Comparison of ENCODE assay signal across 1 cellular context in the genomic region with DNA sequence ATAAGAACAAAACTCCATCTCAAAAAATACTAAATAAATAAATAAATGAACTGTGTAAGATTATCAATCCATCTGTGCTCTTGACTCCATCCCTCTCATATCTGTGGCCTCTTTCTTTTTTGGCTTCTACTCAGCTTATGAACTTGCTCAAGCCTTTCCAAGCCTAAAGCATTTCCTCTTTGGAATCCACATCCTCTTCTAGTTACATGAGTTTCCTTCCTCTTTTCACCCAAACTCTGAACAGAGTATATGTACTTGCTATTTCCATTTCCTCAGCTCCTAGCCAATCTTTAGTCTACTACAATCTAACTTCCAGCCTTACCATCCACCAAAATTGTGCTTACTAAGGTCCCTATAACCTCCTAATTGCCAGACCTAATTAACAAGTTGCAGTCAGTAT.
TF ChIP-seq lines count a peak whose summit lies in the region.

No MANE protein-coding gene starts in this region.

TF ChIP-seq in SK-N-SH, 30 proteins besides CTCF, POLR2A, EP300 and RAD21 (continued from another document):
- TF ChIP-seq, protein P1, sequence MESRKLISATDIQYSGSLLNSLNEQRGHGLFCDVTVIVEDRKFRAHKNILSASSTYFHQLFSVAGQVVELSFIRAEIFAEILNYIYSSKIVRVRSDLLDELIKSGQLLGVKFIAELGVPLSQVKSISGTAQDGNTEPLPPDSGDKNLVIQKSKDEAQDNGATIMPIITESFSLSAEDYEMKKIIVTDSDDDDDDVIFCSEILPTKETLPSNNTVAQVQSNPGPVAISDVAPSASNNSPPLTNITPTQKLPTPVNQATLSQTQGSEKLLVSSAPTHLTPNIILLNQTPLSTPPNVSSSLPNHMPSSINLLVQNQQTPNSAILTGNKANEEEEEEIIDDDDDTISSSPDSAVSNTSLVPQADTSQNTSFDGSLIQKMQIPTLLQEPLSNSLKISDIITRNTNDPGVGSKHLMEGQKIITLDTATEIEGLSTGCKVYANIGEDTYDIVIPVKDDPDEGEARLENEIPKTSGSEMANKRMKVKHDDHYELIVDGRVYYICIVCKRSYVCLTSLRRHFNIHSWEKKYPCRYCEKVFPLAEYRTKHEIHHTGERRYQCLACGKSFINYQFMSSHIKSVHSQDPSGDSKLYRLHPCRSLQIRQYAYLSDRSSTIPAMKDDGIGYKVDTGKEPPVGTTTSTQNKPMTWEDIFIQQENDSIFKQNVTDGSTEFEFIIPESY (IDR thresholded peaks at IDR 0.05; ENCODE audit: borderline replicate concordance, low read depth): no peak
- TF ChIP-seq, protein P2, sequence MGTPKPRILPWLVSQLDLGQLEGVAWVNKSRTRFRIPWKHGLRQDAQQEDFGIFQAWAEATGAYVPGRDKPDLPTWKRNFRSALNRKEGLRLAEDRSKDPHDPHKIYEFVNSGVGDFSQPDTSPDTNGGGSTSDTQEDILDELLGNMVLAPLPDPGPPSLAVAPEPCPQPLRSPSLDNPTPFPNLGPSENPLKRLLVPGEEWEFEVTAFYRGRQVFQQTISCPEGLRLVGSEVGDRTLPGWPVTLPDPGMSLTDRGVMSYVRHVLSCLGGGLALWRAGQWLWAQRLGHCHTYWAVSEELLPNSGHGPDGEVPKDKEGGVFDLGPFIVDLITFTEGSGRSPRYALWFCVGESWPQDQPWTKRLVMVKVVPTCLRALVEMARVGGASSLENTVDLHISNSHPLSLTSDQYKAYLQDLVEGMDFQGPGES (IDR thresholded peaks at IDR 0.05; ENCODE audit: low read depth, low read length): no peak
- TF ChIP-seq, protein P3, sequence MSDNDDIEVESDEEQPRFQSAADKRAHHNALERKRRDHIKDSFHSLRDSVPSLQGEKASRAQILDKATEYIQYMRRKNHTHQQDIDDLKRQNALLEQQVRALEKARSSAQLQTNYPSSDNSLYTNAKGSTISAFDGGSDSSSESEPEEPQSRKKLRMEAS (IDR thresholded peaks at IDR 0.05; ENCODE audit: low read depth): no peak
- TF ChIP-seq MEF2A (IDR thresholded peaks at IDR 0.05; ENCODE audit: borderline replicate concordance, low read depth): no peak
- TF ChIP-seq, protein P4, sequence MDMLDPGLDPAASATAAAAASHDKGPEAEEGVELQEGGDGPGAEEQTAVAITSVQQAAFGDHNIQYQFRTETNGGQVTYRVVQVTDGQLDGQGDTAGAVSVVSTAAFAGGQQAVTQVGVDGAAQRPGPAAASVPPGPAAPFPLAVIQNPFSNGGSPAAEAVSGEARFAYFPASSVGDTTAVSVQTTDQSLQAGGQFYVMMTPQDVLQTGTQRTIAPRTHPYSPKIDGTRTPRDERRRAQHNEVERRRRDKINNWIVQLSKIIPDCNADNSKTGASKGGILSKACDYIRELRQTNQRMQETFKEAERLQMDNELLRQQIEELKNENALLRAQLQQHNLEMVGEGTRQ (IDR thresholded peaks at IDR 0.05; ENCODE audit: borderline replicate concordance, low read depth, low read length): no peak
